10 cellular contexts compared by ENCODE assay signal in genomic region chr9:36748322-36748899, GRCh38.
A peak's percentile ranks its signal among the peaks of the same experiment; 100 is the strongest.
DNase-seq lines count a peak whose midpoint lies in the region; ATAC-seq and TF ChIP-seq lines count a peak whose summit lies in the region.
"Had no signal": no experiment of that assay in that cellular context is flagged by ENCODE, and none has a peak within 500 bp of the region (broad histone marks: within the 10 kb centered on the region; RNA-seq: fewer than 3 reads in every experiment).

No MANE protein-coding gene starts in this region.

- no peak for ATAC-seq in activated T-cell treated with anti-CD3 and anti-CD28 coated beads, Interleukin-2, amount 50 U/mL, for 4 hours
- ATAC-seq in HG02981 (IDR thresholded peaks at IDR 0.05; ENCODE audit: unreplicated experiment) (no peak), GM21423 (IDR thresholded peaks at IDR 0.05; ENCODE audit: unreplicated experiment) (no peak)

- no peaks in the 10 kb centered on the region for H3K36me3 ChIP-seq in colonic mucosa
- H3K36me3 ChIP-seq: BLaER1 treated with 17β-estradiol and CSF1 and Interleukin-3, amounts not matched to agents 10 nM and 100 nM had no signal

- H3K27me3 Mint-ChIP-seq in activated T-cell treated with anti-CD3 and anti-CD28 coated beads, Interleukin-2, amount 50 U/mL, for 4 hours (ENCODE audit: low read depth): peaks cover 67% of the 10 kb centered on the region
- peaks cover 8% of the 10 kb centered on the region for H3K27me3 Mint-ChIP-seq in T-helper 2 cell treated with Interferon-gamma antibody and Interleukin-4, amounts not matched to agents 5 μg/mL and 100 μg/mL, for 36 hours (ENCODE audit: low read depth)

- H3K4me1 ChIP-seq in colonic mucosa: no peaks in the 10 kb centered on the region

- H3K9me3 Mint-ChIP-seq in activated T-cell treated with anti-CD3 and anti-CD28 coated beads, Interleukin-2, amount 50 U/mL, for 4 hours: no peaks in the 10 kb centered on the region
- H3K9me3 Mint-ChIP-seq in T-helper 2 cell treated with Interferon-gamma antibody and Interleukin-4, amounts not matched to agents 5 μg/mL and 100 μg/mL, for 36 hours: no peaks in the 10 kb centered on the region

- H3K4me1 Mint-ChIP-seq in activated T-cell treated with anti-CD3 and anti-CD28 coated beads, Interleukin-2, amount 50 U/mL, for 4 hours (ENCODE audit: low read depth): no peaks in the 10 kb centered on the region
- H3K4me1 Mint-ChIP-seq in T-helper 2 cell treated with Interferon-gamma antibody and Interleukin-4, amounts not matched to agents 5 μg/mL and 100 μg/mL, for 36 hours (ENCODE audit: low read depth): no peaks in the 10 kb centered on the region

- no peak overlapping the region for H3K27ac ChIP-seq in colonic mucosa
- H3K27ac ChIP-seq: BLaER1 treated with 17β-estradiol and CSF1 and Interleukin-3, amounts not matched to agents 10 nM and 100 nM; skin epidermis had no signal

- intact Hi-C loops in colonic mucosa (cut with DNase I): no loop called here

- TF ChIP-seq CTCF in fibroblast of villous mesenchyme (IDR thresholded peaks at IDR 0.05; ENCODE audit: insufficient read depth, low read depth, low read length) (no peak), colonic mucosa (IDR thresholded peaks at IDR 0.05) (no peak)

- H3K27ac Mint-ChIP-seq in T-helper 2 cell treated with Interferon-gamma antibody and Interleukin-4, amounts not matched to agents 5 μg/mL and 100 μg/mL, for 36 hours: no peak overlapping the region

- H3K9ac ChIP-seq in colonic mucosa (ENCODE audit: low read depth in 2 of 2, low read length in 2 of 2): no peak overlapping the region
- H3K9ac ChIP-seq: BLaER1 treated with 17β-estradiol and CSF1 and Interleukin-3, amounts not matched to agents 10 nM and 100 nM had no signal

- H3K4me3 ChIP-seq in fibroblast of villous mesenchyme (ENCODE audit: low read depth, low read length): no peak overlapping the region
- no peak overlapping the region for H3K4me3 ChIP-seq in colonic mucosa
- H3K4me3 ChIP-seq: BLaER1 treated with 17β-estradiol and CSF1 and Interleukin-3, amounts not matched to agents 10 nM and 100 nM; skin epidermis had no signal

- H3K27me3 ChIP-seq in colonic mucosa: no peaks in the 10 kb centered on the region
- H3K27me3 ChIP-seq: BLaER1 treated with 17β-estradiol and CSF1 and Interleukin-3, amounts not matched to agents 10 nM and 100 nM had no signal

- no peak overlapping the region for H3K4me3 Mint-ChIP-seq in activated T-cell treated with anti-CD3 and anti-CD28 coated beads, Interleukin-2, amount 50 U/mL, for 4 hours
- H3K4me3 Mint-ChIP-seq in T-helper 2 cell treated with Interferon-gamma antibody and Interleukin-4, amounts not matched to agents 5 μg/mL and 100 μg/mL, for 36 hours: no peak overlapping the region

- peak; percentile 6 for DNase-seq in activated T-cell treated with anti-CD3 and anti-CD28 coated beads for 24 hours (ENCODE audit: low read depth)
- DNase-seq in activated T-cell treated with anti-CD3 and anti-CD28 coated beads, Interleukin-2, amount 50 U/mL, for 4 hours: no peak
- peak; percentile 17 for DNase-seq in T-helper 2 cell treated with Interferon-gamma antibody and Interleukin-4, amounts not matched to agents 5 μg/mL and 100 μg/mL, for 36 hours (ENCODE audit: low spot score)
- peak; percentile 50 for DNase-seq in fibroblast of villous mesenchyme (ENCODE audit: low read depth)
- DNase-seq in stimulated activated CD4-positive, alpha-beta T cell treated with anti-CD3 and anti-CD28 coated beads, Interleukin-4, amount 100 ng/mL, for 24 hours: peak; percentile 16
- DNase-seq in colonic mucosa: no peak

- no peaks in the 10 kb centered on the region for H3K9me3 ChIP-seq in colonic mucosa
- H3K9me3 ChIP-seq: BLaER1 treated with 17β-estradiol and CSF1 and Interleukin-3, amounts not matched to agents 10 nM and 100 nM had no signal

- H3K36me3 Mint-ChIP-seq in activated T-cell treated with anti-CD3 and anti-CD28 coated beads, Interleukin-2, amount 50 U/mL, for 4 hours (ENCODE audit: insufficient read depth): no peaks in the 10 kb centered on the region
- H3K36me3 Mint-ChIP-seq in T-helper 2 cell treated with Interferon-gamma antibody and Interleukin-4, amounts not matched to agents 5 μg/mL and 100 μg/mL, for 36 hours (ENCODE audit: low read depth): no peaks in the 10 kb centered on the region

Comparison
In these comparisons a context has a peak if more than half of its experiments do, and no peak if none do; other contexts are left out.
1. DNase-seq: peak in activated T-cell treated with anti-CD3 and anti-CD28 coated beads for 24 hours (single experiment), T-helper 2 cell treated with Interferon-gamma antibody and Interleukin-4, amounts not matched to agents 5 μg/mL and 100 μg/mL, for 36 hours (single experiment), fibroblast of villous mesenchyme (single experiment) and stimulated activated CD4-positive, alpha-beta T cell treated with anti-CD3 and anti-CD28 coated beads, Interleukin-4, amount 100 ng/mL, for 24 hours (single experiment); none in activated T-cell treated with anti-CD3 and anti-CD28 coated beads, Interleukin-2, amount 50 U/mL, for 4 hours (single experiment) and colonic mucosa (single experiment).